In genomic region chr6:3869284-3869631, GRCh38 we compare ENCODE assay signal across 25 cellular contexts. TPM values are rescaled to one million over a fixed set of nuclear protein-coding genes. Genes with fewer than 3 reads are reported as not detected.
DNase-seq lines count a peak whose midpoint lies in the region; ATAC-seq, FAIRE-seq and TF ChIP-seq lines count a peak whose summit lies in the region.
"Had no signal": no experiment of that assay in that cellular context is flagged by ENCODE, and none has a peak within 500 bp of the region (broad histone marks: within the 10 kb centered on the region; RNA-seq: fewer than 3 reads in every experiment).

No MANE protein-coding gene starts in this region.

- no peak overlapping the region for H3K4me2 ChIP-seq in GM23338
- H3K4me2 ChIP-seq in H1 (ENCODE audit: insufficient read depth in 1 of 2, low read depth in 2 of 2, low read length in 2 of 2) = no peak overlapping the region

- FAIRE-seq in H1 (lab: Jason Lieb, UNC) = no peak

- peak overlapping the region; percentile 29; the same call in 1 of the 2 replicates for H2BK12ac ChIP-seq in H1 (ENCODE audit: low read depth, low read length)

- H2BK20ac ChIP-seq in H1 (ENCODE audit: low read length) = 0 out of 2 replicates have a peak overlapping the region, but pooled peaks have one; percentile 68

- H3K36me3 Mint-ChIP-seq in activated CD8-positive, alpha-beta memory T cell treated with anti-CD3 and anti-CD28 coated beads, Interleukin-2, amount 10 ng/mL, durations not matched to agents 7 days and 5 days = no peaks in the 10 kb centered on the region
- no peaks in the 10 kb centered on the region for H3K36me3 Mint-ChIP-seq in GM23338 (ENCODE audit: low read depth)
- H3K36me3 Mint-ChIP-seq: activated naive CD4-positive, alpha-beta T cell treated with anti-CD3 and anti-CD28 coated beads, Interleukin-2, amount 50 U/mL, for 24 hours had no signal

- peak overlapping the region; percentile 70 for H2AFZ ChIP-seq in GM23338
- H2AFZ ChIP-seq in H1 (ENCODE audit: low read length) = 0 out of 2 replicates have a peak overlapping the region, but pooled peaks have one; percentile 50

- 0 out of 2 replicates have a peak, but pooled peaks cover 4% of the 10 kb centered on the region for H3K9me2 ChIP-seq in GM23338 (ENCODE audit: insufficient read depth)

- H3K79me1 ChIP-seq in H1 (ENCODE audit: low read depth, low read length) = peaks cover 2% of the 10 kb centered on the region; the same call in 1 of the 2 replicates

- peaks cover 30% of the 10 kb centered on the region for H3K27me3 Mint-ChIP-seq in activated CD8-positive, alpha-beta memory T cell treated with anti-CD3 and anti-CD28 coated beads, Interleukin-2, amount 10 ng/mL, durations not matched to agents 7 days and 5 days
- H3K27me3 Mint-ChIP-seq in GM23338 (ENCODE audit: insufficient read depth, low read depth, poor library complexity) = peaks cover 2% of the 10 kb centered on the region

- H3K27ac Mint-ChIP-seq in activated CD8-positive, alpha-beta memory T cell treated with anti-CD3 and anti-CD28 coated beads, Interleukin-2, amount 10 ng/mL, durations not matched to agents 7 days and 5 days = no peak overlapping the region
- H3K27ac Mint-ChIP-seq in GM23338 = no peak overlapping the region
- H3K27ac Mint-ChIP-seq: activated CD4-positive, alpha-beta T cell treated with anti-CD3 and anti-CD28 coated beads, Interleukin-2, amount 10 ng/mL, durations not matched to agents 24 days and 14 days; activated naive CD4-positive, alpha-beta T cell treated with anti-CD3 and anti-CD28 coated beads, Interleukin-2, amount 50 U/mL, for 24 hours had no signal

- H3K27me3 ChIP-seq in GM23338 (ENCODE audit: insufficient read depth) (no peaks in the 10 kb centered on the region), H1 (replicated peaks in 1 of 4; ENCODE audit: control insufficient read depth in 3 of 4, extremely low read depth in 1 of 4, insufficient read depth in 3 of 4, low read length in 3 of 4) (no peaks in the 10 kb centered on the region)
- H3K27me3 ChIP-seq: breast epithelium, suprapubic skin had no signal

- CTCF ChIA-PET in activated CD8-positive, alpha-beta memory T cell treated with anti-CD3 and anti-CD28 coated beads, Interleukin-2, amount 10 ng/mL, durations not matched to agents 7 days and 5 days (lab: Charles Lee) = no interaction called here
- CTCF ChIA-PET in H1 (lab: Charles Lee; ENCODE audit: partially characterized antibody) = no interaction called here

- H3K14ac ChIP-seq in H1 (ENCODE audit: insufficient read length) = no peak overlapping the region

- no peak overlapping the region for H3K18ac ChIP-seq in H1 (ENCODE audit: extremely low read depth, low read length)

- peak; percentile 21 for DNase-seq in activated CD8-positive, alpha-beta memory T cell treated with anti-CD3 and anti-CD28 coated beads, Interleukin-2, amount 10 ng/mL, durations not matched to agents 7 days and 5 days
- DNase-seq in activated CD8-positive, alpha-beta memory T cell treated with anti-CD3 and anti-CD28 coated beads, Interleukin-2, amount 50 U/mL, for 4 hours = no peak
- DNase-seq in GM23338 (ENCODE audit: low spot score) (no peak), H1 (ENCODE audit: low read depth in 1 of 2, low spot score in 2 of 2) (no peak), dedifferentiated amniotic fluid mesenchymal stem cell (ENCODE audit: extremely low spot score) (no peak), caudate nucleus (lab: John Stamatoyannopoulos, UW) (no peak)
- DNase-seq in stimulated activated CD8-positive, alpha-beta memory T cell treated with anti-CD3 and anti-CD28 coated beads, Interleukin-4, amount 100 ng/mL, for 48 hours = peak; percentile 20
- DNase-seq: activated CD4-positive, alpha-beta T cell treated with anti-CD3 and anti-CD28 coated beads, Interleukin-2, amount 10 ng/mL, durations not matched to agents 24 days and 14 days; DMS79 treated with DMSO at 0.1 percent for 48 hours; effector CD4-positive, alpha-beta T cell; GDM1; lower lobe of right lung; naive thymus-derived CD8-positive, alpha-beta T cell; NCI-H1417 treated with DMSO at 0.1 percent for 48 hours; NCI-H2029 treated with DMSO at 0.1 percent for 48 hours; NCI-H345; NCI-H774; occipital lobe; stimulated activated naive CD4-positive, alpha-beta T cell had no signal

- 98% methylated on average over 3 of the region's 3 CpGs; no CpG with 5 or more reads in 1 of the 2 experiments for WGBS in H1 (ENCODE audit: extremely low coverage in 1 of 2, insufficient coverage in 1 of 2, insufficient read length in 1 of 2, insufficient replicate concordance in 2 of 2, low coverage in 1 of 2, low lambda C conversion rate in 2 of 2, missing lambda C conversion rate in 1 of 2), 2 experiments

- TF ChIP-seq RAD21 in H1 (IDR thresholded peaks at IDR 0.05 in 1 of 2, conservative IDR thresholded peaks at IDR 0.05 in 1 of 2; ENCODE audit: low read depth in 2 of 2, low read length in 2 of 2) = no peak

- H3K27ac ChIP-seq in GM23338 (ENCODE audit: low read depth) (no peak overlapping the region), H1 (ENCODE audit: low read depth, low read length) (no peak overlapping the region), caudate nucleus (ENCODE audit: low read depth, low read length) (no peak overlapping the region)
- H3K27ac ChIP-seq: breast epithelium, gastroesophageal sphincter, lower lobe of right lung, WERI-Rb-1 had no signal

- H3K4me3 Mint-ChIP-seq in activated CD8-positive, alpha-beta memory T cell treated with anti-CD3 and anti-CD28 coated beads, Interleukin-2, amount 10 ng/mL, durations not matched to agents 7 days and 5 days = no peak overlapping the region
- no peak overlapping the region for H3K4me3 Mint-ChIP-seq in GM23338
- H3K4me3 Mint-ChIP-seq: activated CD4-positive, alpha-beta T cell treated with anti-CD3 and anti-CD28 coated beads, Interleukin-2, amount 10 ng/mL, durations not matched to agents 24 days and 14 days; activated naive CD4-positive, alpha-beta T cell treated with anti-CD3 and anti-CD28 coated beads, Interleukin-2, amount 50 U/mL, for 24 hours; naive thymus-derived CD8-positive, alpha-beta T cell had no signal

- POLR2A ChIA-PET in H1 (lab: Charles Lee; ENCODE audit: partially characterized antibody) = no interaction called here

- no peak overlapping the region for H3K56ac ChIP-seq in H1 (replicated peaks; ENCODE audit: insufficient read length, low read depth, low read length)

- H3K9me3 Mint-ChIP-seq in activated CD8-positive, alpha-beta memory T cell treated with anti-CD3 and anti-CD28 coated beads, Interleukin-2, amount 10 ng/mL, durations not matched to agents 7 days and 5 days (ENCODE audit: low read depth) = no peaks in the 10 kb centered on the region
- no peaks in the 10 kb centered on the region; the same call in 2 of the 3 replicates for H3K9me3 Mint-ChIP-seq in GM23338
- H3K9me3 Mint-ChIP-seq: activated naive CD4-positive, alpha-beta T cell treated with anti-CD3 and anti-CD28 coated beads, Interleukin-2, amount 50 U/mL, for 24 hours had no signal

- H4K20me1 ChIP-seq in GM23338 (replicated peaks; ENCODE audit: insufficient read depth) (no peaks in the 10 kb centered on the region), H1 (replicated peaks in 1 of 2; ENCODE audit: control insufficient read depth in 1 of 2, insufficient read depth in 2 of 2, low read length in 2 of 2) (no peaks in the 10 kb centered on the region)

- H3K4me1 Mint-ChIP-seq in activated CD8-positive, alpha-beta memory T cell treated with anti-CD3 and anti-CD28 coated beads, Interleukin-2, amount 10 ng/mL, durations not matched to agents 7 days and 5 days = peaks cover 8% of the 10 kb centered on the region
- peaks cover 4% of the 10 kb centered on the region for H3K4me1 Mint-ChIP-seq in GM23338

- H2BK15ac ChIP-seq in H1 (ENCODE audit: low read length) = no peak overlapping the region

- H3K4ac ChIP-seq in H1 (replicated peaks; ENCODE audit: insufficient read length, low read depth, low read length) = no peak overlapping the region

- H2BK120ac ChIP-seq in H1 (replicated peaks; ENCODE audit: low read depth, low read length) = no peak overlapping the region

- TF ChIP-seq POLR2A in H1 (IDR thresholded peaks at IDR 0.05; ENCODE audit: control extremely low read depth in 1 of 2, low read depth in 2 of 2, low read length in 2 of 2) = no peak

- H3K9me3 ChIP-seq in H1 (ENCODE audit: insufficient read depth in 2 of 2, low read depth in 1 of 2, low read length in 1 of 2) = no peaks in the 10 kb centered on the region
- H3K9me3 ChIP-seq: breast epithelium, gastroesophageal sphincter, lower lobe of right lung, suprapubic skin had no signal

- H3K23me2 ChIP-seq in H1 (ENCODE audit: low read depth, low read length) = no peaks in the 10 kb centered on the region

- H3K4me3 ChIP-seq in GM23338 (no peak overlapping the region), H1 (ENCODE audit: extremely low read depth in 1 of 4, insufficient read depth in 2 of 4, low read depth in 3 of 4, low read length in 4 of 4) (no peak overlapping the region)
- H3K4me3 ChIP-seq: breast epithelium, gastroesophageal sphincter, lower lobe of right lung, suprapubic skin had no signal

- no peak for ATAC-seq in activated CD8-positive, alpha-beta memory T cell treated with anti-CD3 and anti-CD28 coated beads, Interleukin-2, amount 10 ng/mL, durations not matched to agents 7 days and 5 days
- ATAC-seq in GM23338 = no peak
- ATAC-seq in GM19023 (IDR thresholded peaks at IDR 0.05; ENCODE audit: unreplicated experiment) = no peak
- ATAC-seq: gastroesophageal sphincter; lower lobe of right lung; naive thymus-derived CD8-positive, alpha-beta T cell had no signal

- no peak overlapping the region for H4K5ac ChIP-seq in H1 (ENCODE audit: insufficient read length, low read depth, low read length)

- H4K91ac ChIP-seq in H1 (replicated peaks; ENCODE audit: insufficient read length, low read length) = no peak overlapping the region

- TF ChIP-seq CTCF in GM23338 (conservative IDR thresholded peaks at IDR 0.05; ENCODE audit: low read depth in 2 of 2) (no peak), H1 (IDR thresholded peaks at IDR 0.05; ENCODE audit: control extremely low read depth in 1 of 3, insufficient read depth in 1 of 3, low read depth in 1 of 3, low read length in 3 of 3) (no peak)

- H3K23ac ChIP-seq in H1 (ENCODE audit: insufficient read length) = no peak overlapping the region

- H3F3A ChIP-seq in GM23338 (replicated peaks; ENCODE audit: low read depth) = no peaks in the 10 kb centered on the region

- no peaks in the 10 kb centered on the region for H3K36me3 ChIP-seq in GM23338 (ENCODE audit: insufficient read depth)
- no peaks in the 10 kb centered on the region for H3K36me3 ChIP-seq in H1 (ENCODE audit: control insufficient read depth in 2 of 4, insufficient read depth in 4 of 4, low read length in 3 of 4)
- H3K36me3 ChIP-seq: breast epithelium, gastroesophageal sphincter, lower lobe of right lung, suprapubic skin, WERI-Rb-1 had no signal

- no peaks in the 10 kb centered on the region for H3K79me2 ChIP-seq in GM23338 (replicated peaks; ENCODE audit: insufficient read depth)
- H3K79me2 ChIP-seq in H1 (ENCODE audit: control insufficient read depth in 1 of 2, insufficient read depth in 2 of 2, low read length in 2 of 2) = no peaks in the 10 kb centered on the region

- H3K9ac ChIP-seq in H1 (replicated peaks in 1 of 4; ENCODE audit: extremely low read depth in 1 of 4, low read depth in 3 of 4, low read length in 3 of 4) = no peak overlapping the region

- TF ChIP-seq EP300 in H1 (IDR thresholded peaks at IDR 0.05; ENCODE audit: borderline replicate concordance in 1 of 2, low read depth in 2 of 2, low read length in 2 of 2) = no peak

- no peaks in the 10 kb centered on the region for H3K4me1 ChIP-seq in GM23338 (ENCODE audit: insufficient read depth)
- H3K4me1 ChIP-seq in H1 (replicated peaks in 1 of 4; ENCODE audit: control insufficient read depth in 3 of 4, insufficient read depth in 4 of 4, low read length in 3 of 4) = peaks cover 0 to 3% (median 0%) of the 10 kb centered on the region in 4 experiments; a peak in 1 of 7 replicates
- H3K4me1 ChIP-seq: breast epithelium, gastroesophageal sphincter had no signal

- no peak overlapping the region for H4K8ac ChIP-seq in H1 (ENCODE audit: extremely low read depth, insufficient read depth, low read length)

- no peak overlapping the region for H2AK5ac ChIP-seq in H1 (ENCODE audit: low read depth, low read length)

- no peak overlapping the region for H2BK5ac ChIP-seq in H1 (ENCODE audit: low read depth, low read length)

RNA-seq across cellular contexts. Expression of gene FAM50B, which starts 20.1 kb away (rescaled TPM):
- 10 to 100 TPM in 1 of 2 experiments, 1 to 10 TPM in 1; 8.8 to 10.6 TPM for total RNA-seq in activated CD8-positive, alpha-beta memory T cell treated with anti-CD3 and anti-CD28 coated beads, Interleukin-2, amount 10 ng/mL, durations not matched to agents 7 days and 5 days
- 4.3 and 4.4 TPM in 2 replicates for total RNA-seq in GM23338 (2014; rRNA removed; shearing (Covaris generic))
- 3.3 and 4.8 TPM in 2 replicates for polyA plus RNA-seq in GM23338 (2016; fragmentation: Nextera tagmentation; extraction: Ambion mirVana)
- total RNA-seq in H1 (2021; fragmentation: NEBNext Ultra II Directional; extraction: Animal tissue kit (Norgen Biotek cat#: 25700)) = 3.1 and 3.8 TPM in 2 replicates
- polyA plus RNA-seq in H1 (2011; rRNA removed) = 3.2 and 3.6 TPM in 2 replicates
- polyA plus RNA-seq in H1 (2011; cell fraction: cytosol; rRNA removed) = 5.2 TPM
- 3.2 TPM for polyA plus RNA-seq in H1 (2011; cell fraction: nucleus; rRNA removed)
- 1.7 to 3.5 TPM (median 2.2 TPM) in 4 replicates for polyA plus RNA-seq in H1 (2012, experiment 1 of 2)
- 1.7 TPM for polyA plus RNA-seq in H1 (2012, experiment 2 of 2)
- polyA plus RNA-seq in H1 (2013, experiment 1 of 2) = 1.9 TPM
- 2.2 TPM for polyA plus RNA-seq in H1 (2013, experiment 2 of 2)
- polyA minus RNA-seq in H1 (2011; rRNA and poly(A)+ RNA removed) = 1.1 and 1.4 TPM in 2 replicates
- polyA minus RNA-seq in H1 (2011; cell fraction: cytosol; rRNA and poly(A)+ RNA removed) = 1.8 TPM
- 2.0 TPM for polyA minus RNA-seq in H1 (2011; cell fraction: nucleus; rRNA and poly(A)+ RNA removed)

Comparison
In these comparisons a context has a peak if more than half of its experiments do, and no peak if none do; other contexts are left out.
1. DNase-seq: peak in activated CD8-positive, alpha-beta memory T cell treated with anti-CD3 and anti-CD28 coated beads, Interleukin-2, amount 10 ng/mL, durations not matched to agents 7 days and 5 days (single experiment) and stimulated activated CD8-positive, alpha-beta memory T cell treated with anti-CD3 and anti-CD28 coated beads, Interleukin-4, amount 100 ng/mL, for 48 hours (single experiment); none in activated CD8-positive, alpha-beta memory T cell treated with anti-CD3 and anti-CD28 coated beads, Interleukin-2, amount 50 U/mL, for 4 hours (single experiment), GM23338 (single experiment), H1 (0 of 2), dedifferentiated amniotic fluid mesenchymal stem cell (single experiment) and caudate nucleus (0 of 61).